In the genomic region with DNA sequence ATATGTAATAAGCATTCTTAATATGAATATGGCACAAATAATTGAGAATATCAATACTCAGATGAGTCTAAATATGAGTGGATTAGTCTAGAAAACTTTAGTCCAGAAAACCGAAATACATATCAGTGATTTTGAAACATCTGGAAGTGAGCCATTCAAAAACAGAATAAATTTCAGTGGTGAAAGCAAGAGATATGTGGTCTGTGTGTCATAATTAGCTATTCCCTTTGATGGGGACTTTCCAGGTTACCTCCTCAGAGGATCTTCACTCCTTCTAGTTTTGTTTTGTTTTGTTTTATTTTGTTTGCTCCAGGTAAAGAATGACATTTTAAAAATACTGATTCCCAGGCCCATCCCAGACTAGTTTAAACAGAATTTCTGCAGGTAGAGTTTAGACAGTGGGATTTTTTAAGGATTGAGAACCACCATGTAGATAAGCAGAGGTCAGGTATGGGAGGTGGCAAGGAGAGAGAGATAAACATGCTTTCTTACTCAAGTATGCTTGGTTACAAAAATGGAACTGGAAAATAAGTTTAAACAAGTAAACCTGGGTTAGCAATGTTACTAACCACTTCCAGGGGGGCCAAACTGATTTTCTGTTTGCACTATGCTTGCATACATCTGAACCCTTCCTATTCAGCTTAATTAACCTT, we compare ENCODE assay signal across 11 cellular contexts.
DNase-seq lines count a peak whose midpoint lies in the region; ATAC-seq and TF ChIP-seq lines count a peak whose summit lies in the region.
"Had no signal": no experiment of that assay in that cellular context is flagged by ENCODE, and none has a peak within 500 bp of the region (broad histone marks: within the 10 kb centered on the region; RNA-seq: fewer than 3 reads in every experiment).

No MANE protein-coding gene starts in this region.

- no peak overlapping the region for H2AFZ ChIP-seq in fibroblast of lung (ENCODE audit: low read length)

- H3K9me3 ChIP-seq in fibroblast of lung (ENCODE audit: control insufficient read depth, insufficient read depth, low read depth, low read length) = no peaks in the 10 kb centered on the region
- H3K9me3 ChIP-seq in CD4-positive, alpha-beta memory T cell (ENCODE audit: control insufficient read depth in 1 of 2, low read length in 2 of 2) = no peaks in the 10 kb centered on the region

- H3K9ac ChIP-seq in fibroblast of lung (ENCODE audit: insufficient read depth, low read length) = no peak overlapping the region

- H3K36me3 ChIP-seq in fibroblast of lung (ENCODE audit: control insufficient read depth, insufficient read depth, low read length) = no peaks in the 10 kb centered on the region
- H3K36me3 ChIP-seq in CD4-positive, alpha-beta memory T cell (ENCODE audit: insufficient read depth, low read length) = no peaks in the 10 kb centered on the region

- peak; percentile 87 for ATAC-seq in GM18517 (IDR thresholded peaks at IDR 0.05; ENCODE audit: unreplicated experiment)
- ATAC-seq in GM21447 (IDR thresholded peaks at IDR 0.05; ENCODE audit: unreplicated experiment) = peak; percentile 76
- ATAC-seq in HG03108 (IDR thresholded peaks at IDR 0.05; ENCODE audit: unreplicated experiment) = peak; percentile 61
- ATAC-seq in effector memory CD8-positive, alpha-beta T cell (replicated peaks) = no peak
- ATAC-seq: activated CD8-positive, alpha-beta T cell treated with anti-CD3 and anti-CD28 coated beads for 36 hours had no signal

- no peak overlapping the region for H3K4me3 ChIP-seq in fibroblast of lung (replicated peaks in 1 of 4; ENCODE audit: control extremely low read depth in 1 of 4, insufficient read depth in 1 of 4, low read depth in 3 of 4, low read length in 4 of 4)
- H3K4me3 ChIP-seq in CD4-positive, alpha-beta memory T cell (ENCODE audit: low read length in 2 of 2) = no peak overlapping the region

- H3K27me3 ChIP-seq in fibroblast of lung (ENCODE audit: control insufficient read depth, insufficient read depth, low read length) = no peaks in the 10 kb centered on the region
- no peaks in the 10 kb centered on the region for H3K27me3 ChIP-seq in CD4-positive, alpha-beta memory T cell (ENCODE audit: insufficient read depth, low read length)

- intact Hi-C loops in CD4-positive, alpha-beta memory T cell (cut with micrococcal nuclease) = no loop called here

- no peak overlapping the region for H3K4me3 Mint-ChIP-seq in CD4-positive, alpha-beta memory T cell
- H3K4me3 Mint-ChIP-seq in effector memory CD8-positive, alpha-beta T cell = no peak overlapping the region
- H3K4me3 Mint-ChIP-seq: activated CD8-positive, alpha-beta T cell treated with anti-CD3 and anti-CD28 coated beads for 36 hours had no signal

- H3K4me1 ChIP-seq in fibroblast of lung (ENCODE audit: control insufficient read depth, extremely low read depth, insufficient read depth, low read length) = no peaks in the 10 kb centered on the region
- H3K4me1 ChIP-seq in CD4-positive, alpha-beta memory T cell (ENCODE audit: insufficient read depth, low read length) = no peaks in the 10 kb centered on the region

- no peaks in the 10 kb centered on the region for H3K79me2 ChIP-seq in fibroblast of lung (ENCODE audit: control insufficient read depth, insufficient read depth, low read length)

- H3K4me1 Mint-ChIP-seq in CD4-positive, alpha-beta memory T cell = no peaks in the 10 kb centered on the region
- H3K4me1 Mint-ChIP-seq in effector memory CD8-positive, alpha-beta T cell (ENCODE audit: low read depth in 2 of 2) = peaks cover 0 to 3% of the 10 kb centered on the region in 2 donors

- POLR2A ChIA-PET in CD4-positive, alpha-beta memory T cell (lab: Charles Lee; ENCODE audit: partially characterized antibody) = no interaction called here

- CTCF ChIA-PET in CD4-positive, alpha-beta memory T cell (lab: Charles Lee; ENCODE audit: partially characterized antibody) = interaction anchor here (1.1 to 2.6 kb wide), 2 partner anchors 10 to 11 kb away, joined by 5 to 12 read pairs; no protein-coding TSS in a partner anchor

- no peaks in the 10 kb centered on the region for H4K20me1 ChIP-seq in fibroblast of lung (ENCODE audit: control insufficient read depth, extremely low read depth, insufficient read depth, low read length)

- H3K36me3 Mint-ChIP-seq in CD4-positive, alpha-beta memory T cell = no peaks in the 10 kb centered on the region
- no peaks in the 10 kb centered on the region for H3K36me3 Mint-ChIP-seq in effector memory CD8-positive, alpha-beta T cell (ENCODE audit: insufficient read depth)

- H3K27ac ChIP-seq in fibroblast of lung (ENCODE audit: insufficient read depth, low read length) = no peak overlapping the region
- no peak overlapping the region for H3K27ac ChIP-seq in CD4-positive, alpha-beta memory T cell (ENCODE audit: low read depth, low read length)

- no peak overlapping the region for H3K27ac Mint-ChIP-seq in CD4-positive, alpha-beta memory T cell
- H3K27ac Mint-ChIP-seq in effector memory CD8-positive, alpha-beta T cell = no peak overlapping the region
- H3K27ac Mint-ChIP-seq: activated CD8-positive, alpha-beta T cell treated with anti-CD3 and anti-CD28 coated beads for 36 hours had no signal

- H3K27me3 Mint-ChIP-seq in CD4-positive, alpha-beta memory T cell = peaks cover 6 to 13% of the 10 kb centered on the region in 2 donors
- no peaks in the 10 kb centered on the region for H3K27me3 Mint-ChIP-seq in effector memory CD8-positive, alpha-beta T cell

- no peak overlapping the region for H3K4me2 ChIP-seq in fibroblast of lung (ENCODE audit: extremely low read depth, insufficient read depth, low read length)

- no peak for TF ChIP-seq CTCF in fibroblast of lung (conservative IDR thresholded peaks at IDR 0.05 in 1 of 2, IDR thresholded peaks at IDR 0.05 in 1 of 2; ENCODE audit: low read depth in 1 of 2, low read length in 2 of 2)

- DNase-seq in fibroblast of lung (ENCODE audit: low read depth in 2 of 2) = peak; percentile 30 to 61
- no peak for DNase-seq in amygdala (lab: John Stamatoyannopoulos, UW)
- no peak for DNase-seq in CD4-positive, alpha-beta memory T cell
- no peak for DNase-seq in NCI-H146 (lab: John Stamatoyannopoulos, UW)
- no peak for DNase-seq in effector memory CD8-positive, alpha-beta T cell
- DNase-seq: activated CD8-positive, alpha-beta T cell treated with anti-CD3 and anti-CD28 coated beads for 36 hours; NCI-H1105; SHP77 had no signal

- no peaks in the 10 kb centered on the region for H3K9me3 Mint-ChIP-seq in CD4-positive, alpha-beta memory T cell
- H3K9me3 Mint-ChIP-seq in effector memory CD8-positive, alpha-beta T cell = no peaks in the 10 kb centered on the region
- H3K9me3 Mint-ChIP-seq: activated CD8-positive, alpha-beta T cell treated with anti-CD3 and anti-CD28 coated beads for 36 hours had no signal

Comparison
In these comparisons a context has a peak if more than half of its experiments do, and no peak if none do; other contexts are left out.
1. DNase-seq: peak in fibroblast of lung (2 of 2); none in amygdala (0 of 56), CD4-positive, alpha-beta memory T cell (0 of 5), NCI-H146 (single experiment) and effector memory CD8-positive, alpha-beta T cell (0 of 3).